1 cellular context compared by ENCODE assay signal in the genomic region with DNA sequence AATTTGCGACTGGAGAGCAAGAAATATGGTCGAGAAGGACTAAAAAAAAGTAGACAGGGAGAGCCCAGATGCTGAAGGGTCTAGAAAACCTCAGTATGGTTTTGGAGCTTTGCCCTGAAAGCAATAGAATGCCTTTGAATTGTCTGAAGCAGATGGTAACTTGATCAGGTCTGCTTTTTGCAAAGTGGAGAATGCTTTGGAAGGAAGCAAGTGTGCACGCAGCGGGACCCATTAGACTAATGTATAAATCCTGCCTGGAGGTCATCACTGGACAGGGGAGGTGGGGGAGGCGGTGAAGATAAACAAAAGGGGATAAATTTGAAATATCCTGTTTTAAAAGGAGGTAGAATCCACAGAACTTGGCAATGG.
TF ChIP-seq lines count a peak whose summit lies in the region.

No MANE protein-coding gene starts in this region.

TF ChIP-seq in endothelial cell of umbilical vein, 7 proteins besides CTCF, POLR2A, EP300 and RAD21:
- TF ChIP-seq POLR2AphosphoS5 (IDR thresholded peaks at IDR 0.05; ENCODE audit: insufficient read depth, low read depth, low read length) (no peak), EZH2 (IDR thresholded peaks at IDR 0.05; ENCODE audit: borderline replicate concordance, low read depth, low read length, severe bottlenecking) (no peak)
- TF ChIP-seq, protein P1, sequence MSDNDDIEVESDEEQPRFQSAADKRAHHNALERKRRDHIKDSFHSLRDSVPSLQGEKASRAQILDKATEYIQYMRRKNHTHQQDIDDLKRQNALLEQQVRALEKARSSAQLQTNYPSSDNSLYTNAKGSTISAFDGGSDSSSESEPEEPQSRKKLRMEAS (IDR thresholded peaks at IDR 0.05; ENCODE audit: insufficient read depth, insufficient read length), result no peak
